In the genomic region with DNA sequence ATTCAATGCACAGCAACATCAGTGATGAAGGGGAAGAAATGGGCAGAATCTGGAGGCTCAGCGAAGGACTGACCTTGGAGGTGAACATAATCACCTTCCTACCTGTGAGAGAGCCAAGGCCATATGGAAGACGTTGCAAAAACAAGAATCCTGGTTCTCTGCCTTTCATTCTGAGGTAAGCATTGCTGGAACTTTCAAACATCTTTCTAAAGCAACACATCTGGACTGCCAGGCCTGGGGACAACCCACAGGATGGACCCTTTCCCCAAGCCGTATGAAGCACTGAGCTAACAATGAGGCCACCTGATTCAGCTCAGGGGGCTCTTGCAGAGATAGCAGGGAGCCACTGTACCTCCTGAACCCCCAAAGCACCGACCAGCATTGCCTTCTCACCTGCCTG, we compare ENCODE assay signal across 9 cellular contexts.
DNase-seq lines count a peak whose midpoint lies in the region; ATAC-seq and TF ChIP-seq lines count a peak whose summit lies in the region.
"Had no signal": no experiment of that assay in that cellular context is flagged by ENCODE, and none has a peak within 500 bp of the region (broad histone marks: within the 10 kb centered on the region; RNA-seq: fewer than 3 reads in every experiment).

No MANE protein-coding gene starts in this region.

- intact Hi-C loops in OCI-LY7 (cut with micrococcal nuclease; ENCODE audit: unreplicated experiment) = no loop called here

- ATAC-seq in HG02885 (IDR thresholded peaks at IDR 0.05; ENCODE audit: poor library complexity, unreplicated experiment) (no peak), HG03521 (IDR thresholded peaks at IDR 0.05; ENCODE audit: unreplicated experiment) (no peak)

- H3K27me3 ChIP-seq in esophagus (ENCODE audit: control insufficient read depth in 1 of 2, insufficient read depth in 2 of 2, low read length in 2 of 2) (no peaks in the 10 kb centered on the region), skeletal muscle tissue (ENCODE audit: control insufficient read depth in 3 of 3, insufficient read depth in 3 of 3, low read length in 3 of 3) (no peaks in the 10 kb centered on the region)

- H2AFZ ChIP-seq in OCI-LY7 (ENCODE audit: low read length) = no peak overlapping the region

- peak overlapping the region; percentile 98 for H3K4me3 ChIP-seq in OCI-LY7 (ENCODE audit: low read depth, low read length, poor library complexity, severe bottlenecking)
- H3K4me3 ChIP-seq in esophagus (ENCODE audit: low read depth in 1 of 2, low read length in 2 of 2) = peak overlapping the region; percentile 1 to 23
- peak overlapping the region in 2 of 3 donors; percentile 40 to 42 for H3K4me3 ChIP-seq in skeletal muscle tissue (ENCODE audit: low read length in 3 of 3)

- H3K4me1 ChIP-seq in OCI-LY7 (ENCODE audit: insufficient read depth, low read length, poor library complexity, severe bottlenecking) (peaks cover 58% of the 10 kb centered on the region), esophagus (ENCODE audit: control insufficient read depth in 2 of 2, insufficient read depth in 2 of 2, low read length in 1 of 2) (peaks cover 3 to 4% of the 10 kb centered on the region in 2 donors), skeletal muscle tissue (ENCODE audit: control insufficient read depth in 3 of 3, insufficient read depth in 3 of 3, low read length in 3 of 3) (peaks cover 17 to 40% (median 21%) of the 10 kb centered on the region in 3 donors)

- H4K20me1 ChIP-seq in OCI-LY7 (ENCODE audit: insufficient read depth, low read length) = peaks cover 76% of the 10 kb centered on the region

- POLR2A ChIA-PET in OCI-LY7 (lab: Charles Lee) = interaction anchor here (0.9 to 7.5 kb wide), 16 partner anchors 9 to 210 kb away, joined by 3 to 184 read pairs (median 15); no protein-coding TSS in a partner anchor

- no TSS peak for BruUV-seq in OCI-LY7 (replicated peaks; lab: Mats Ljungman, UMichigan)

- H3K36me3 ChIP-seq in OCI-LY7 (ENCODE audit: insufficient read depth, low read length) (peaks cover 100% of the 10 kb centered on the region), esophagus (ENCODE audit: control insufficient read depth in 2 of 2, insufficient read depth in 2 of 2, low read length in 1 of 2) (no peaks in the 10 kb centered on the region), skeletal muscle tissue (ENCODE audit: control insufficient read depth in 3 of 3, insufficient read depth in 3 of 3, low read length in 3 of 3) (peaks cover 3 to 8% (median 7%) of the 10 kb centered on the region in 3 donors)

- CTCF ChIA-PET in OCI-LY7 (lab: Charles Lee; ENCODE audit: unreplicated experiment) = interaction anchor here (0.6 to 1.2 kb wide), 3 partner anchors 27 to 112 kb away, joined by 3 to 4 read pairs (median 4); no protein-coding TSS in a partner anchor

- H3K27ac ChIP-seq in OCI-LY7 (ENCODE audit: low read depth, low read length, poor library complexity, severe bottlenecking) (peak overlapping the region; percentile 79), esophagus (ENCODE audit: low read depth in 2 of 2, low read length in 1 of 2) (no peak overlapping the region), skeletal muscle tissue (ENCODE audit: low read depth, low read length) (no peak overlapping the region)

- H3K4me2 ChIP-seq in OCI-LY7 (ENCODE audit: low read length) = peak overlapping the region; percentile 95

- no peak overlapping the region for H3K9ac ChIP-seq in skeletal muscle tissue (ENCODE audit: low read depth in 1 of 3, low read length in 3 of 3)

- 50 to 61% methylated on average over 4 of the region's 4 CpGs for WGBS in esophagus, 2 donors

- no peak for TF ChIP-seq CTCF in OCI-LY7 (conservative IDR thresholded peaks at IDR 0.05; ENCODE audit: low read length)

- no peaks in the 10 kb centered on the region for H3K9me2 ChIP-seq in OCI-LY7 (ENCODE audit: insufficient read depth, low read length)

- DNase-seq in EL (peak; percentile 1), OCI-LY7 (ENCODE audit: low spot score) (no peak), medulla oblongata (ENCODE audit: extremely low spot score) (no peak)
- DNase-seq: activated CD8-positive, alpha-beta memory T cell treated with anti-CD3 and anti-CD28 coated beads for 24 hours; stimulated activated CD4-positive, alpha-beta T cell treated with anti-CD3 and anti-CD28 coated beads, Interleukin-4, amount 100 ng/mL, for 24 hours had no signal

- peaks cover 100% of the 10 kb centered on the region for H3K79me2 ChIP-seq in OCI-LY7 (ENCODE audit: insufficient read depth, low read depth, low read length)

- H3K9me3 ChIP-seq in OCI-LY7 (ENCODE audit: low read length) = no peaks in the 10 kb centered on the region
- no peaks in the 10 kb centered on the region for H3K9me3 ChIP-seq in esophagus (ENCODE audit: control insufficient read depth in 2 of 2, insufficient read depth in 1 of 2, low read depth in 1 of 2, low read length in 1 of 2)
- no peaks in the 10 kb centered on the region for H3K9me3 ChIP-seq in skeletal muscle tissue (ENCODE audit: control insufficient read depth in 3 of 3, low read length in 3 of 3)

Comparison
In these comparisons a context has a peak if more than half of its experiments do, and no peak if none do; other contexts are left out.
1. H3K4me3 ChIP-seq: peak in every context shown above with its lines; median percentile 98 in OCI-LY7; 41 in skeletal muscle tissue; 12 in esophagus.